30 cellular contexts compared by ENCODE assay signal in the genomic region with DNA sequence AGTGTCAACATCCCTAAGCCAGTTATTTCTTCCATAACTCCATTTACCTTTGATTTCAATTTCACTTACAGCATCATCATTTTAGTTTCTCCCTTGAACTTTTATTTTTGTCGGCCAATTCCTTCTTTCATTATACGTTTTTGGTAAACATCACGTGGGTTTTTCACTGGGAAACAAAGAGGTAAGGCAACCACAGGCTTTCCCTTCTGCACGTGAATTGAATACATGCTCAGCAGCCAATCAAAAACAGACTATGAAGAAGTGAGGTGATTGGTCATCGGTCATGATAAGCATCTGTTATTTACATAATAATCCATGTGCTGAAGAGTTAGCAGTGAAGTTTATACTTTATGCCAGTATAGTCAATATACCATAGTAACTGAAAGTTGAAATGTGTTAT.
DNase-seq lines count a peak whose midpoint lies in the region; ATAC-seq, FAIRE-seq and TF ChIP-seq lines count a peak whose summit lies in the region.
"Had no signal": no experiment of that assay in that cellular context is flagged by ENCODE, and none has a peak within 500 bp of the region (broad histone marks: within the 10 kb centered on the region; RNA-seq: fewer than 3 reads in every experiment).

No MANE protein-coding gene starts in this region.

- H3K4me3 Mint-ChIP-seq in CD8-positive, alpha-beta memory T cell: no peak overlapping the region
- H3K4me3 Mint-ChIP-seq in activated CD4-positive, alpha-beta T cell treated with anti-CD3 and anti-CD28 coated beads, Interleukin-2, amount 10 ng/mL, durations not matched to agents 24 days and 14 days: no peak overlapping the region
- H3K4me3 Mint-ChIP-seq: activated CD8-positive, alpha-beta T cell treated with anti-CD3 and anti-CD28 coated beads, Interleukin-2, amount 10 ng/mL, durations not matched to agents 7 days and 5 days; activated naive CD8-positive, alpha-beta T cell treated with anti-CD3 and anti-CD28 coated beads for 36 hours; B cell; natural killer cell; T-helper 17 cell had no signal

- H3K27ac ChIP-seq in CD8-positive, alpha-beta memory T cell (ENCODE audit: low read depth, low read length): no peak overlapping the region
- H3K27ac ChIP-seq: skin epidermis, thyroid gland had no signal

- peak; percentile 58 for FAIRE-seq in H54 (lab: Jason Lieb, UNC)
- no peak for FAIRE-seq in urothelium cell line (lab: Jason Lieb, UNC)
- FAIRE-seq: astrocyte, endothelial cell of umbilical vein had no signal

- no peaks in the 10 kb centered on the region for H3K36me3 ChIP-seq in CD8-positive, alpha-beta memory T cell (ENCODE audit: insufficient read depth, low read length)
- H3K36me3 ChIP-seq: thyroid gland had no signal

- POLR2A ChIA-PET in CD8-positive, alpha-beta memory T cell (lab: Charles Lee): no interaction called here

- no peaks in the 10 kb centered on the region for H3K4me1 ChIP-seq in CD8-positive, alpha-beta memory T cell (ENCODE audit: insufficient read depth, low read length)
- H3K4me1 ChIP-seq: thyroid gland had no signal

- no peaks in the 10 kb centered on the region for H3K27me3 ChIP-seq in CD8-positive, alpha-beta memory T cell (ENCODE audit: insufficient read depth, low read length, poor library complexity, severe bottlenecking)
- H3K27me3 ChIP-seq: thyroid gland had no signal

- no peaks in the 10 kb centered on the region for H3K27me3 Mint-ChIP-seq in CD8-positive, alpha-beta memory T cell
- no peaks in the 10 kb centered on the region for H3K27me3 Mint-ChIP-seq in activated CD4-positive, alpha-beta T cell treated with anti-CD3 and anti-CD28 coated beads, Interleukin-2, amount 10 ng/mL, durations not matched to agents 24 days and 14 days
- H3K27me3 Mint-ChIP-seq: activated naive CD8-positive, alpha-beta T cell treated with anti-CD3 and anti-CD28 coated beads for 36 hours; B cell; T-helper 17 cell had no signal

- CTCF ChIA-PET in CD8-positive, alpha-beta memory T cell (lab: Charles Lee): no interaction called here

- DNase-seq in H54 (ENCODE audit: insufficient read length, low spot score) (no peak), NCI-H2227 (lab: John Stamatoyannopoulos, UW; ENCODE audit: unreplicated experiment) (peak; percentile 84), astrocyte of the hippocampus (ENCODE audit: low read depth, low spot score) (peak; percentile 2), midbrain (lab: John Stamatoyannopoulos, UW) (peak; percentile 65), urothelium cell line (ENCODE audit: low spot score) (no peak)
- DNase-seq in CD8-positive, alpha-beta memory T cell: no peak
- DNase-seq in activated CD4-positive, alpha-beta T cell treated with anti-CD3 and anti-CD28 coated beads, Interleukin-2, amount 10 ng/mL, durations not matched to agents 24 days and 14 days: no peak
- DNase-seq: activated CD4-positive, alpha-beta T cell treated with anti-CD3 and anti-CD28 coated beads for 1 hour; activated CD8-positive, alpha-beta T cell treated with anti-CD3 and anti-CD28 coated beads, Interleukin-2, amount 10 ng/mL, durations not matched to agents 7 days and 5 days; activated effector memory CD4-positive, alpha-beta T cell treated with anti-CD3 and anti-CD28 coated beads, Interleukin-2, amount 50 U/mL, for 16 hours; activated naive CD8-positive, alpha-beta T cell treated with anti-CD3 and anti-CD28 coated beads for 36 hours; central memory CD4-positive, alpha-beta T cell; DMS79 treated with DMSO at 0.1 percent for 48 hours; GF-D8; islet precursor cell; Karpas-422; natural killer cell; NCI-H1092; NCI-H1930; NCI-H226; stimulated activated naive CD8-positive, alpha-beta T cell treated with anti-CD3 and anti-CD28 coated beads, Interleukin-15, Interleukin-2, amounts not matched to agents 100 U/mL and 50 U/mL, for 24 hours; T-helper 17 cell; thyroid gland had no signal

- no peak overlapping the region for H3K4me3 ChIP-seq in CD8-positive, alpha-beta memory T cell (ENCODE audit: low read length)
- H3K4me3 ChIP-seq: skin epidermis, thyroid gland had no signal

- ATAC-seq in GM21528 (IDR thresholded peaks at IDR 0.05; ENCODE audit: low FRiP score, unreplicated experiment): no peak
- ATAC-seq: activated CD8-positive, alpha-beta T cell treated with anti-CD3 and anti-CD28 coated beads, Interleukin-2, amount 10 ng/mL, durations not matched to agents 7 days and 5 days; HCT116; natural killer cell; SK-N-SH treated with all-trans-retinoic acid at 6 μM for 48 hours; stimulated activated naive CD8-positive, alpha-beta T cell treated with anti-CD3 and anti-CD28 coated beads, Interleukin-15, Interleukin-2, amounts not matched to agents 100 U/mL and 50 U/mL, for 24 hours; T-helper 17 cell had no signal

- no peaks in the 10 kb centered on the region for H3K9me3 ChIP-seq in CD8-positive, alpha-beta memory T cell (ENCODE audit: low read length)
- H3K9me3 ChIP-seq: thyroid gland had no signal

- intact Hi-C loops in activated CD4-positive, alpha-beta T cell treated with anti-CD3 and anti-CD28 coated beads, Interleukin-2, amount 10 ng/mL, durations not matched to agents 24 days and 14 days (cut with micrococcal nuclease): no loop called here

- H3K36me3 Mint-ChIP-seq in CD8-positive, alpha-beta memory T cell: no peaks in the 10 kb centered on the region
- H3K36me3 Mint-ChIP-seq in activated CD4-positive, alpha-beta T cell treated with anti-CD3 and anti-CD28 coated beads, Interleukin-2, amount 10 ng/mL, durations not matched to agents 24 days and 14 days (ENCODE audit: low read depth): no peaks in the 10 kb centered on the region
- H3K36me3 Mint-ChIP-seq: activated naive CD8-positive, alpha-beta T cell treated with anti-CD3 and anti-CD28 coated beads for 36 hours; natural killer cell had no signal

- H3K9me3 Mint-ChIP-seq in CD8-positive, alpha-beta memory T cell: peaks cover 0 to 10% (median 2%) of the 10 kb centered on the region in 5 donors
- H3K9me3 Mint-ChIP-seq in activated CD4-positive, alpha-beta T cell treated with anti-CD3 and anti-CD28 coated beads, Interleukin-2, amount 10 ng/mL, durations not matched to agents 24 days and 14 days: no peaks in the 10 kb centered on the region
- H3K9me3 Mint-ChIP-seq: activated naive CD8-positive, alpha-beta T cell treated with anti-CD3 and anti-CD28 coated beads for 36 hours had no signal

- no peak for TF ChIP-seq POLR2A in H54 (IDR thresholded peaks at IDR 0.05; ENCODE audit: low read depth, low read length)

- H3K27ac Mint-ChIP-seq in CD8-positive, alpha-beta memory T cell: no peak overlapping the region
- H3K27ac Mint-ChIP-seq in activated CD4-positive, alpha-beta T cell treated with anti-CD3 and anti-CD28 coated beads, Interleukin-2, amount 10 ng/mL, durations not matched to agents 24 days and 14 days: no peak overlapping the region
- H3K27ac Mint-ChIP-seq: activated CD8-positive, alpha-beta T cell treated with anti-CD3 and anti-CD28 coated beads, Interleukin-2, amount 10 ng/mL, durations not matched to agents 7 days and 5 days; activated naive CD8-positive, alpha-beta T cell treated with anti-CD3 and anti-CD28 coated beads for 36 hours; B cell; natural killer cell; T-helper 17 cell had no signal

- no peaks in the 10 kb centered on the region for H3K4me1 Mint-ChIP-seq in CD8-positive, alpha-beta memory T cell
- no peaks in the 10 kb centered on the region for H3K4me1 Mint-ChIP-seq in activated CD4-positive, alpha-beta T cell treated with anti-CD3 and anti-CD28 coated beads, Interleukin-2, amount 10 ng/mL, durations not matched to agents 24 days and 14 days
- H3K4me1 Mint-ChIP-seq: activated naive CD8-positive, alpha-beta T cell treated with anti-CD3 and anti-CD28 coated beads for 36 hours; B cell; natural killer cell; T-helper 17 cell had no signal

Comparison
In these comparisons a context has a peak if more than half of its experiments do, and no peak if none do; other contexts are left out.
1. DNase-seq: peak in NCI-H2227 (single experiment), astrocyte of the hippocampus (single experiment) and midbrain (single experiment); none in H54 (single experiment), urothelium cell line (single experiment), CD8-positive, alpha-beta memory T cell (0 of 5) and activated CD4-positive, alpha-beta T cell treated with anti-CD3 and anti-CD28 coated beads, Interleukin-2, amount 10 ng/mL, durations not matched to agents 24 days and 14 days (single experiment).